9 cellular contexts compared by ENCODE assay signal in the genomic region with DNA sequence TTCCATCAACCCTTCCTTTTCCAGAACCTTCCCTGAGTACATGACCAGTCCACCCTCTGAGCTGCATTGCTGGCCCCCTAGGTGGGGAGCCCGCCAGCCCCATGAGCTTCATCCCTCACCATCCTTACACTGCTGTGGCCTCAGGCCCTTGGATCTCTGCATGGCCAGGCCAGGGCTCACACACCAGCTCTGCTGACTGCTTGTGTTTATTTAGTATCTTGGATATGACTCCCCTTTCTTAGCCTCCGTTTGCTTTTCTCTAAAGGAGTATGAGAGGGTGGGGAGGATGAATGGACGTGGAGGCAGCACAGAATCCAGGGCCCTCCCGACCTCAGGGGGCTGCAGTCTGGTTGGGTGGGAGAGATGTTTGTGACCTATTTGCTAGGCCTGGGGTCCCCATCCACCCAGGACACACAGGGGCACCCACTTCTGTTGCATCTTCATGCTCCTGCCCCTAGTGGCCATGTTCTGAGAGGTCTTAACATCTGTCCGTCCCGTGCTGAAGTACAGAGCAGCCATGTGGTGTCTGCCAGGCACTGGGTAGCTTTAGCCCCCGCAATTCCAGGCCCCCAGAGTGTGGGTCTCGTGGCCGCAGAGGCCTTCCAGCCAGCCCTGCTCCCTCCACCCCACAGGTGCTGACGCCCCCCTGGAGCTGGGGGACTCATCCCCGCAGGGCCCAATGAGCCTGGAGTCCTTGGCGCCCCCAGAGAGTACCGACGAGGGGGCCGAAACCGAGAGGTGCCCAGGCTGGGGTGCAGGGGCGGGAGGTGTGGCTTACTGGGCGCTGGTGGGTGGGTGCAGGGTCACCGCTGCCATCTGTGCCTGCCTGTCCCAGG. TPM values are rescaled to one million over a fixed set of nuclear protein-coding genes. Genes with fewer than 3 reads are reported as not detected.
DNase-seq lines count a peak whose midpoint lies in the region; ATAC-seq, FAIRE-seq and TF ChIP-seq lines count a peak whose summit lies in the region.
"Had no signal": no experiment of that assay in that cellular context is flagged by ENCODE, and none has a peak within 500 bp of the region (broad histone marks: within the 10 kb centered on the region; RNA-seq: fewer than 3 reads in every experiment).

No MANE protein-coding gene starts in this region.

- no peaks in the 10 kb centered on the region for H3K4me1 ChIP-seq in astrocyte (ENCODE audit: insufficient read depth, low read length)
- H3K4me1 ChIP-seq: HAP-1 had no signal

- H3K27me3 Mint-ChIP-seq in activated naive CD4-positive, alpha-beta T cell treated with anti-CD3 and anti-CD28 coated beads, Interleukin-2, amount 10 ng/mL, durations not matched to agents 7 days and 5 days, result no peaks in the 10 kb centered on the region
- H3K27me3 Mint-ChIP-seq in astrocyte (ENCODE audit: low read depth, unreplicated experiment), result no peaks in the 10 kb centered on the region
- H3K27me3 Mint-ChIP-seq in stimulated activated naive CD8-positive, alpha-beta T cell treated with anti-CD3 and anti-CD28 coated beads, Interleukin-15, Interleukin-2, amounts not matched to agents 100 ng/mL and 50 ng/mL, for 24 hours, result no peaks in the 10 kb centered on the region

- no peak overlapping the region for H3K4me3 ChIP-seq in astrocyte (ENCODE audit: insufficient read depth, low read depth, low read length)
- H3K4me3 ChIP-seq: HAP-1, skin epidermis had no signal

- no peak overlapping the region for H3K4me2 ChIP-seq in astrocyte (ENCODE audit: low read length)

- no peak for ATAC-seq in HG02588 (IDR thresholded peaks at IDR 0.05; ENCODE audit: unreplicated experiment)
- ATAC-seq in GM18909 (IDR thresholded peaks at IDR 0.05; ENCODE audit: poor library complexity, unreplicated experiment), result no peak

- peaks cover 18% of the 10 kb centered on the region for H3K36me3 ChIP-seq in astrocyte (ENCODE audit: insufficient read depth, low read length)

- no peaks in the 10 kb centered on the region for H3K9me3 ChIP-seq in astrocyte (ENCODE audit: insufficient read depth, low read depth, low read length)
- H3K9me3 ChIP-seq: HAP-1 had no signal

- H3K27ac ChIP-seq in astrocyte (ENCODE audit: low read depth, low read length), result no peak overlapping the region
- H3K27ac ChIP-seq: skin epidermis had no signal

- no peak for TF ChIP-seq CTCF in astrocyte (IDR thresholded peaks at IDR 0.05; ENCODE audit: insufficient read depth, low read depth, low read length)

- H4K20me1 ChIP-seq in astrocyte (ENCODE audit: insufficient read depth, low read length), result peaks cover 39% of the 10 kb centered on the region

- no peak for DNase-seq in activated naive CD4-positive, alpha-beta T cell treated with anti-CD3 and anti-CD28 coated beads, Interleukin-2, amount 10 ng/mL, durations not matched to agents 7 days and 5 days
- no peak for DNase-seq in activated naive CD4-positive, alpha-beta T cell (lab: John Stamatoyannopoulos, UW)
- no peak for DNase-seq in astrocyte (ENCODE audit: low read depth)
- DNase-seq: NCI-H187 treated with DMSO at 0.1 percent for 48 hours had no signal

- no peaks in the 10 kb centered on the region for H3K9me3 Mint-ChIP-seq in activated naive CD4-positive, alpha-beta T cell treated with anti-CD3 and anti-CD28 coated beads, Interleukin-2, amount 10 ng/mL, durations not matched to agents 7 days and 5 days
- no peaks in the 10 kb centered on the region for H3K9me3 Mint-ChIP-seq in astrocyte (ENCODE audit: unreplicated experiment)
- no peaks in the 10 kb centered on the region for H3K9me3 Mint-ChIP-seq in stimulated activated naive CD8-positive, alpha-beta T cell treated with anti-CD3 and anti-CD28 coated beads, Interleukin-15, Interleukin-2, amounts not matched to agents 100 ng/mL and 50 ng/mL, for 24 hours

- FAIRE-seq in astrocyte (lab: Jason Lieb, UNC), result no peak

- no peak overlapping the region for H3K9ac ChIP-seq in astrocyte (ENCODE audit: low read length)

- H3K36me3 Mint-ChIP-seq in activated naive CD4-positive, alpha-beta T cell treated with anti-CD3 and anti-CD28 coated beads, Interleukin-2, amount 10 ng/mL, durations not matched to agents 7 days and 5 days, result peaks cover 57% of the 10 kb centered on the region
- peaks cover 16% of the 10 kb centered on the region for H3K36me3 Mint-ChIP-seq in astrocyte (ENCODE audit: low read depth, unreplicated experiment)
- H3K36me3 Mint-ChIP-seq in stimulated activated naive CD8-positive, alpha-beta T cell treated with anti-CD3 and anti-CD28 coated beads, Interleukin-15, Interleukin-2, amounts not matched to agents 100 ng/mL and 50 ng/mL, for 24 hours (ENCODE audit: low read depth), result peaks cover 62% of the 10 kb centered on the region

- peaks cover 6% of the 10 kb centered on the region for H3K79me2 ChIP-seq in astrocyte (ENCODE audit: insufficient read depth, low read length)

- no peak overlapping the region for H3K4me3 Mint-ChIP-seq in activated naive CD4-positive, alpha-beta T cell treated with anti-CD3 and anti-CD28 coated beads, Interleukin-2, amount 10 ng/mL, durations not matched to agents 7 days and 5 days
- H3K4me3 Mint-ChIP-seq in astrocyte (ENCODE audit: unreplicated experiment), result no peak overlapping the region
- H3K4me3 Mint-ChIP-seq in stimulated activated naive CD8-positive, alpha-beta T cell treated with anti-CD3 and anti-CD28 coated beads, Interleukin-15, Interleukin-2, amounts not matched to agents 100 ng/mL and 50 ng/mL, for 24 hours, result peak overlapping the region; percentile 54

- CTCF ChIA-PET in activated naive CD4-positive, alpha-beta T cell treated with anti-CD3 and anti-CD28 coated beads, Interleukin-2, amount 10 ng/mL, durations not matched to agents 7 days and 5 days (lab: Charles Lee), result interaction anchor here (0.7 to 1.1 kb wide), 4 partner anchors 11 to 55 kb away, joined by 3 to 4 read pairs (median 3); no protein-coding TSS in a partner anchor

- H2AFZ ChIP-seq in astrocyte (ENCODE audit: low read depth, low read length), result no peak overlapping the region

- peaks cover 41% of the 10 kb centered on the region for H3K4me1 Mint-ChIP-seq in activated naive CD4-positive, alpha-beta T cell treated with anti-CD3 and anti-CD28 coated beads, Interleukin-2, amount 10 ng/mL, durations not matched to agents 7 days and 5 days
- peaks cover 3% of the 10 kb centered on the region for H3K4me1 Mint-ChIP-seq in astrocyte (ENCODE audit: low read depth, unreplicated experiment)
- peaks cover 71% of the 10 kb centered on the region for H3K4me1 Mint-ChIP-seq in stimulated activated naive CD8-positive, alpha-beta T cell treated with anti-CD3 and anti-CD28 coated beads, Interleukin-15, Interleukin-2, amounts not matched to agents 100 ng/mL and 50 ng/mL, for 24 hours (ENCODE audit: low read depth)

- H3K27me3 ChIP-seq in astrocyte (ENCODE audit: insufficient read depth, low read length), result no peaks in the 10 kb centered on the region

- H3K27ac Mint-ChIP-seq in activated naive CD4-positive, alpha-beta T cell treated with anti-CD3 and anti-CD28 coated beads, Interleukin-2, amount 10 ng/mL, durations not matched to agents 7 days and 5 days, result peak overlapping the region; percentile 2
- H3K27ac Mint-ChIP-seq in astrocyte (ENCODE audit: unreplicated experiment), result peak overlapping the region; percentile 53
- peak overlapping the region; percentile 89 for H3K27ac Mint-ChIP-seq in stimulated activated naive CD8-positive, alpha-beta T cell treated with anti-CD3 and anti-CD28 coated beads, Interleukin-15, Interleukin-2, amounts not matched to agents 100 ng/mL and 50 ng/mL, for 24 hours

RNA-seq across cellular contexts. Expression of a gene that starts 13.0 kb away (rescaled TPM):
- 69.8 and 73.1 TPM in 2 replicates for total RNA-seq in astrocyte

RNA-seq across cellular contexts. Expression of a gene that starts 18.9 kb away (rescaled TPM):
- 0.30 and 0.41 TPM in 2 replicates for total RNA-seq in astrocyte

RNA-seq across cellular contexts. Expression of a gene that starts 32.3 kb away (rescaled TPM):
- 0.36 and 0.41 TPM in 2 replicates for total RNA-seq in astrocyte

RNA-seq across cellular contexts. Expression of a gene that starts 35.9 kb away (rescaled TPM):
- total RNA-seq in astrocyte, result 2,868 and 3,078 TPM in 2 replicates

RNA-seq across cellular contexts. Expression of a gene that starts 51.1 kb away (rescaled TPM):
- total RNA-seq in astrocyte, result not detected in 2 replicates

Comparison
In these comparisons a context has a peak if more than half of its experiments do, and no peak if none do; other contexts are left out.
1. H3K27ac Mint-ChIP-seq: peak in every context shown above with its lines; median percentile 89 in stimulated activated naive CD8-positive, alpha-beta T cell treated with anti-CD3 and anti-CD28 coated beads, Interleukin-15, Interleukin-2, amounts not matched to agents 100 ng/mL and 50 ng/mL, for 24 hours; 53 in astrocyte; 2 in activated naive CD4-positive, alpha-beta T cell treated with anti-CD3 and anti-CD28 coated beads, Interleukin-2, amount 10 ng/mL, durations not matched to agents 7 days and 5 days.